ENCODE assay signal across 1 cellular context in the genomic region with DNA sequence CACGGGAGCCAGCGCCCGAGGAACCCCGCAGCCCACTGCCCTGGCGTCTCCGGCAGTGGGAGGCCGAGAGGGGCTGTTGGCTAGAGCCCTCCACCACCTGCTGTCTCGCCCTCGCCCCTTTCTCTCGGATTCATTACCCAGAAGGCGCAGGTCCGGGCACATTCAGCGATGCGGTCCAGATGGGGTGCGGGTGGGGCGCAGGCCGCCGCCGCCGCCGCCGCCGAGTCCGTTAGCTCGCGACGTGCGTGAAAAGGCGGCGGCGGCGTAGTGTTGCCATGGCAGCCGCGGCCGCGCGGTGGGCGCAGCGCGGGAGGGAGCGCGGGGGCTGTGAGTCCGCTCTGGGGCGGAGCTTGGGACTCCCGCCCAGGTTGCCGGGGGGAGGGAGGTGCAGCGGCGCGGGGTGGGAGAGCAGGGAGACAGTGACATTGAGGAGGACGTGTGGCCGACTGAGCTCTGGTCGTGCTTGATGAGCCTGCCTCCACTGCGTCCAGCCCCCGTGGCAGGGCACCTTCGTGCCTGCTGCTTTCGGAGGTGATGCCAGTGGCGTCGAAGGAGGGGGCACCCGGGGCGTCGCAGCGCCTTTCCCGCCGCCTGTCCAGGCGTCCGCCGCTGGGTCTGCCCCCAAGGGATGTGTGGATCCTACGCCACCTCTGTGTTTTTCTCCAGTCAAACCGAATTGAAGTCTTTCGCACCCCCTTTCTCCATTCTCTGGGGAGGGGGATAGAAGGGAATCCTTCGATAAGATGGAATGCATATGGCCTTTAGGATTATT.
TF ChIP-seq lines count a peak whose summit lies in the region.

A gene (minus strand): TSS at position 358 of the 772 bp plus-strand sequence. CDS start 23,774 bp downstream, outside the sequence.

TF ChIP-seq in HEK293, 187 proteins besides CTCF, POLR2A, EP300 and RAD21 (continued from another document and continues in another):
- TF ChIP-seq YY1 (tag by site-specific recombination; IDR thresholded peaks at IDR 0.05) = no peak
- TF ChIP-seq, protein P1, sequence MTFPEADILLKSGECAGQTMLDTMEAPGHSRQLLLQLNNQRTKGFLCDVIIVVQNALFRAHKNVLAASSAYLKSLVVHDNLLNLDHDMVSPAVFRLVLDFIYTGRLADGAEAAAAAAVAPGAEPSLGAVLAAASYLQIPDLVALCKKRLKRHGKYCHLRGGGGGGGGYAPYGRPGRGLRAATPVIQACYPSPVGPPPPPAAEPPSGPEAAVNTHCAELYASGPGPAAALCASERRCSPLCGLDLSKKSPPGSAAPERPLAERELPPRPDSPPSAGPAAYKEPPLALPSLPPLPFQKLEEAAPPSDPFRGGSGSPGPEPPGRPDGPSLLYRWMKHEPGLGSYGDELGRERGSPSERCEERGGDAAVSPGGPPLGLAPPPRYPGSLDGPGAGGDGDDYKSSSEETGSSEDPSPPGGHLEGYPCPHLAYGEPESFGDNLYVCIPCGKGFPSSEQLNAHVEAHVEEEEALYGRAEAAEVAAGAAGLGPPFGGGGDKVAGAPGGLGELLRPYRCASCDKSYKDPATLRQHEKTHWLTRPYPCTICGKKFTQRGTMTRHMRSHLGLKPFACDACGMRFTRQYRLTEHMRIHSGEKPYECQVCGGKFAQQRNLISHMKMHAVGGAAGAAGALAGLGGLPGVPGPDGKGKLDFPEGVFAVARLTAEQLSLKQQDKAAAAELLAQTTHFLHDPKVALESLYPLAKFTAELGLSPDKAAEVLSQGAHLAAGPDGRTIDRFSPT (tag by site-specific recombination; IDR thresholded peaks at IDR 0.05) = peak; percentile 71; the same call in 1 of the 2 replicates
- TF ChIP-seq, protein P2, sequence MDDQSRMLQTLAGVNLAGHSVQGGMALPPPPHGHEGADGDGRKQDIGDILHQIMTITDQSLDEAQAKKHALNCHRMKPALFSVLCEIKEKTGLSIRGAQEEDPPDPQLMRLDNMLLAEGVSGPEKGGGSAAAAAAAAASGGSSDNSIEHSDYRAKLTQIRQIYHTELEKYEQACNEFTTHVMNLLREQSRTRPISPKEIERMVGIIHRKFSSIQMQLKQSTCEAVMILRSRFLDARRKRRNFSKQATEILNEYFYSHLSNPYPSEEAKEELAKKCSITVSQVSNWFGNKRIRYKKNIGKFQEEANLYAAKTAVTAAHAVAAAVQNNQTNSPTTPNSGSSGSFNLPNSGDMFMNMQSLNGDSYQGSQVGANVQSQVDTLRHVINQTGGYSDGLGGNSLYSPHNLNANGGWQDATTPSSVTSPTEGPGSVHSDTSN (CRISPR knock-in tag; IDR thresholded peaks at IDR 0.05) = no peak
- no peak for TF ChIP-seq ZNF521 (tag by site-specific recombination; IDR thresholded peaks at IDR 0.05)
- 0 out of 2 replicates have a peak, but pooled peaks have one; percentile 35 for TF ChIP-seq ZNF777 (tag by site-specific recombination; IDR thresholded peaks at IDR 0.05; ENCODE audit: borderline replicate concordance)
- TF ChIP-seq, protein P3, sequence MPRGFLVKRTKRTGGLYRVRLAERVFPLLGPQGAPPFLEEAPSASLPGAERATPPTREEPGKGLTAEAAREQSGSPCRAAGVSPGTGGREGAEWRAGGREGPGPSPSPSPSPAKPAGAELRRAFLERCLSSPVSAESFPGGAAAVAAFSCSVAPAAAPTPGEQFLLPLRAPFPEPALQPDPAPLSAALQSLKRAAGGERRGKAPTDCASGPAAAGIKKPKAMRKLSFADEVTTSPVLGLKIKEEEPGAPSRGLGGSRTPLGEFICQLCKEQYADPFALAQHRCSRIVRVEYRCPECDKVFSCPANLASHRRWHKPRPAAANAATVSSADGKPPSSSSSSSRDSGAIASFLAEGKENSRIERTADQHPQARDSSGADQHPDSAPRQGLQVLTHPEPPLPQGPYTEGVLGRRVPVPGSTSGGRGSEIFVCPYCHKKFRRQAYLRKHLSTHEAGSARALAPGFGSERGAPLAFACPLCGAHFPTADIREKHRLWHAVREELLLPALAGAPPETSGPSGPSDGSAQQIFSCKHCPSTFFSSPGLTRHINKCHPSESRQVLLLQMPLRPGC (tag by site-specific recombination; IDR thresholded peaks at IDR 0.05) = no peak
- TF ChIP-seq ZNF169 (tag by site-specific recombination; IDR thresholded peaks at IDR 0.05) = no peak
- TF ChIP-seq, protein P4, sequence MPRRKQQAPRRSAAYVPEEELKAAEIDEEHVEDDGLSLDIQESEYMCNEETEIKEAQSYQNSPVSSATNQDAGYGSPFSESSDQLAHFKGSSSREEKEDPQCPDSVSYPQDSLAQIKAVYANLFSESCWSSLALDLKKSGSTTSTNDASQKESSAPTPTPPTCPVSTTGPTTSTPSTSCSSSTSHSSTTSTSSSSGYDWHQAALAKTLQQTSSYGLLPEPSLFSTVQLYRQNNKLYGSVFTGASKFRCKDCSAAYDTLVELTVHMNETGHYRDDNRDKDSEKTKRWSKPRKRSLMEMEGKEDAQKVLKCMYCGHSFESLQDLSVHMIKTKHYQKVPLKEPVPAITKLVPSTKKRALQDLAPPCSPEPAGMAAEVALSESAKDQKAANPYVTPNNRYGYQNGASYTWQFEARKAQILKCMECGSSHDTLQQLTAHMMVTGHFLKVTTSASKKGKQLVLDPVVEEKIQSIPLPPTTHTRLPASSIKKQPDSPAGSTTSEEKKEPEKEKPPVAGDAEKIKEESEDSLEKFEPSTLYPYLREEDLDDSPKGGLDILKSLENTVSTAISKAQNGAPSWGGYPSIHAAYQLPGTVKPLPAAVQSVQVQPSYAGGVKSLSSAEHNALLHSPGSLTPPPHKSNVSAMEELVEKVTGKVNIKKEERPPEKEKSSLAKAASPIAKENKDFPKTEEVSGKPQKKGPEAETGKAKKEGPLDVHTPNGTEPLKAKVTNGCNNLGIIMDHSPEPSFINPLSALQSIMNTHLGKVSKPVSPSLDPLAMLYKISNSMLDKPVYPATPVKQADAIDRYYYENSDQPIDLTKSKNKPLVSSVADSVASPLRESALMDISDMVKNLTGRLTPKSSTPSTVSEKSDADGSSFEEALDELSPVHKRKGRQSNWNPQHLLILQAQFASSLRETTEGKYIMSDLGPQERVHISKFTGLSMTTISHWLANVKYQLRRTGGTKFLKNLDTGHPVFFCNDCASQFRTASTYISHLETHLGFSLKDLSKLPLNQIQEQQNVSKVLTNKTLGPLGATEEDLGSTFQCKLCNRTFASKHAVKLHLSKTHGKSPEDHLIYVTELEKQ (tag by site-specific recombination; IDR thresholded peaks at IDR 0.05; ENCODE audit: borderline replicate concordance) = no peak
- no peak for TF ChIP-seq ZFP69B (tag by site-specific recombination; IDR thresholded peaks at IDR 0.05)
- TF ChIP-seq, protein P5, sequence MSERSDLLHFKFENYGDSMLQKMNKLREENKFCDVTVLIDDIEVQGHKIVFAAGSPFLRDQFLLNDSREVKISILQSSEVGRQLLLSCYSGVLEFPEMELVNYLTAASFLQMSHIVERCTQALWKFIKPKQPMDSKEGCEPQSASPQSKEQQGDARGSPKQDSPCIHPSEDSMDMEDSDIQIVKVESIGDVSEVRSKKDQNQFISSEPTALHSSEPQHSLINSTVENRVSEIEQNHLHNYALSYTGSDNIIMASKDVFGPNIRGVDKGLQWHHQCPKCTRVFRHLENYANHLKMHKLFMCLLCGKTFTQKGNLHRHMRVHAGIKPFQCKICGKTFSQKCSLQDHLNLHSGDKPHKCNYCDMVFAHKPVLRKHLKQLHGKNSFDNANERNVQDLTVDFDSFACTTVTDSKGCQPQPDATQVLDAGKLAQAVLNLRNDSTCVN (tag by site-specific recombination; optimal IDR thresholded peaks at IDR 0.05) = peak; percentile 96
- TF ChIP-seq BCL11A (tag by site-specific recombination; IDR thresholded peaks at IDR 0.05; ENCODE audit: low read depth) = no peak
- TF ChIP-seq ZNF629 (tag by site-specific recombination; IDR thresholded peaks at IDR 0.05) = peak; percentile 8; the same call in 1 of the 2 replicates
- TF ChIP-seq ZNF544 (tag by site-specific recombination; IDR thresholded peaks at IDR 0.05) = no peak
- peak; percentile 85 for TF ChIP-seq GLIS1 (tag by site-specific recombination; IDR thresholded peaks at IDR 0.05)
- TF ChIP-seq ZSCAN30 (tag by site-specific recombination; IDR thresholded peaks at IDR 0.05) = 0 out of 2 replicates have a peak, but pooled peaks have one; percentile 9
- peak; percentile 79 for TF ChIP-seq SP2 (tag by site-specific recombination; IDR thresholded peaks at IDR 0.05)
- TF ChIP-seq, protein P6, sequence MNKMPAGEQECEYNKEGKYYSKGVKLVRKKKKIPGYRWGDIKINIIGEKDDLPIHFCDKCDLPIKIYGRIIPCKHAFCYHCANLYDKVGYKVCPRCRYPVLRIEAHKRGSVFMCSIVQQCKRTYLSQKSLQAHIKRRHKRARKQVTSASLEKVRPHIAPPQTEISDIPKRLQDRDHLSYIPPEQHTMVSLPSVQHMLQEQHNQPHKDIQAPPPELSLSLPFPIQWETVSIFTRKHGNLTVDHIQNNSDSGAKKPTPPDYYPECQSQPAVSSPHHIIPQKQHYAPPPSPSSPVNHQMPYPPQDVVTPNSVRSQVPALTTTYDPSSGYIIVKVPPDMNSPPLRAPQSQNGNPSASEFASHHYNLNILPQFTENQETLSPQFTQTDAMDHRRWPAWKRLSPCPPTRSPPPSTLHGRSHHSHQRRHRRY (tag by site-specific recombination; IDR thresholded peaks at IDR 0.05) = no peak
- no peak for TF ChIP-seq ZNF555 (tag by site-specific recombination; conservative IDR thresholded peaks at IDR 0.05)
- TF ChIP-seq ZNF335 (tag by site-specific recombination; conservative IDR thresholded peaks at IDR 0.05) = peak; percentile 91
- peak; percentile 85 for TF ChIP-seq ZFHX2 (tag by site-specific recombination; conservative IDR thresholded peaks at IDR 0.05)
- peak; percentile 97 for TF ChIP-seq ZBTB8A (tag by site-specific recombination; IDR thresholded peaks at IDR 0.05)
- TF ChIP-seq ZNF548 (tag by site-specific recombination; IDR thresholded peaks at IDR 0.05) = no peak
- no peak for TF ChIP-seq ZNF529 (tag by site-specific recombination; IDR thresholded peaks at IDR 0.05; ENCODE audit: insufficient replicate concordance)
- TF ChIP-seq, protein P7, sequence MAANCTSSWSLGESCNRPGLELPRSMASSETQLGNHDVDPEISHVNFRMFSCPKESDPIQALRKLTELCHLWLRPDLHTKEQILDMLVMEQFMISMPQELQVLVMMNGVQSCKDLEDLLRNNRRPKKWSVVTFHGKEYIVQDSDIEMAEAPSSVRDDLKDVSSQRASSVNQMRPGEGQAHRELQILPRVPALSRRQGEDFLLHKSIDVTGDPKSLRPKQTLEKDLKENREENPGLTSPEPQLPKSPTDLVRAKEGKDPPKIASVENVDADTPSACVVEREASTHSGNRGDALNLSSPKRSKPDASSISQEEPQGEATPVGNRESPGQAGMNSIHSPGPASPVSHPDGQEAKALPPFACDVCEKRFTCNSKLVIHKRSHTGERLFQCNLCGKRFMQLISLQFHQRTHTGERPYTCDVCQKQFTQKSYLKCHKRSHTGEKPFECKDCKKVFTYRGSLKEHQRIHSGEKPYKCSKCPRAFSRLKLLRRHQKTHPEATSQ (tag by site-specific recombination; IDR thresholded peaks at IDR 0.05) = no peak
- TF ChIP-seq YY2 (tag by site-specific recombination; IDR thresholded peaks at IDR 0.05) = no peak
- 0 out of 2 replicates have a peak, but pooled peaks have one; percentile 41 for TF ChIP-seq OVOL3 (tag by site-specific recombination; IDR thresholded peaks at IDR 0.05)
- peak; percentile 70 for TF ChIP-seq ZNF600 (tag by site-specific recombination; IDR thresholded peaks at IDR 0.05)
- TF ChIP-seq, protein P8, sequence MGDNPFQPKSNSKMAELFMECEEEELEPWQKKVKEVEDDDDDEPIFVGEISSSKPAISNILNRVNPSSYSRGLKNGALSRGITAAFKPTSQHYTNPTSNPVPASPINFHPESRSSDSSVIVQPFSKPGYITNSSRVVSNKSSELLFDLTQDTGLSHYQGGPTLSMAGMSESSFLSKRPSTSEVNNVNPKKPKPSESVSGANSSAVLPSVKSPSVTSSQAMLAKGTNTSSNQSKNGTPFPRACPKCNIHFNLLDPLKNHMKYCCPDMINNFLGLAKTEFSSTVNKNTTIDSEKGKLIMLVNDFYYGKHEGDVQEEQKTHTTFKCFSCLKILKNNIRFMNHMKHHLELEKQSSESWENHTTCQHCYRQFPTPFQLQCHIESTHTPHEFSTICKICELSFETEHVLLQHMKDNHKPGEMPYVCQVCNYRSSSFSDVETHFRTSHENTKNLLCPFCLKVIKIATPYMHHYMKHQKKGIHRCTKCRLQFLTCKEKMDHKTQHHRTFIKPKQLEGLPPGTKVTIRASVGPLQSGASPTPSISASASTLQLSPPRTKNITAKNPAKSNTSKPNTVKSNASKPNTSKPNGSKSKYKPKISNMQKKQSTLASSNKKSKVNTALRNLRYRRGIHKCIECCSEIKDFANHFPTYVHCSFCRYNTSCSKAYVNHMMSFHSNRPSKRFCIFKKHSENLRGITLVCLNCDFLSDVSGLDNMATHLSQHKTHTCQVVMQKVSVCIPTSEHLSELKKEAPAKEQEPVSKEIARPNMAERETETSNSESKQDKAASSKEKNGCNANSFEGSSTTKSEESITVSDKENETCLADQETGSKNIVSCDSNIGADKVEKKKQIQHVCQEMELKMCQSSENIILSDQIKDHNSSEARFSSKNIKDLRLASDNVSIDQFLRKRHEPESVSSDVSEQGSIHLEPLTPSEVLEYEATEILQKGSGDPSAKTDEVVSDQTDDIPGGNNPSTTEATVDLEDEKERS (tag by site-specific recombination; IDR thresholded peaks at IDR 0.05) = no peak
- TF ChIP-seq GLI4 (tag by site-specific recombination; IDR thresholded peaks at IDR 0.05) = no peak
- TF ChIP-seq ZNF560 (tag by site-specific recombination; IDR thresholded peaks at IDR 0.05; ENCODE audit: borderline replicate concordance) = no peak
- peak; percentile 47; the same call in 1 of the 2 replicates for TF ChIP-seq ZNF76 (tag by site-specific recombination; IDR thresholded peaks at IDR 0.05; ENCODE audit: borderline replicate concordance, low read depth)
- TF ChIP-seq, protein P9, sequence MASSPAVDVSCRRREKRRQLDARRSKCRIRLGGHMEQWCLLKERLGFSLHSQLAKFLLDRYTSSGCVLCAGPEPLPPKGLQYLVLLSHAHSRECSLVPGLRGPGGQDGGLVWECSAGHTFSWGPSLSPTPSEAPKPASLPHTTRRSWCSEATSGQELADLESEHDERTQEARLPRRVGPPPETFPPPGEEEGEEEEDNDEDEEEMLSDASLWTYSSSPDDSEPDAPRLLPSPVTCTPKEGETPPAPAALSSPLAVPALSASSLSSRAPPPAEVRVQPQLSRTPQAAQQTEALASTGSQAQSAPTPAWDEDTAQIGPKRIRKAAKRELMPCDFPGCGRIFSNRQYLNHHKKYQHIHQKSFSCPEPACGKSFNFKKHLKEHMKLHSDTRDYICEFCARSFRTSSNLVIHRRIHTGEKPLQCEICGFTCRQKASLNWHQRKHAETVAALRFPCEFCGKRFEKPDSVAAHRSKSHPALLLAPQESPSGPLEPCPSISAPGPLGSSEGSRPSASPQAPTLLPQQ (tag by site-specific recombination; IDR thresholded peaks at IDR 0.05) = peak; percentile 20; the same call in 1 of the 2 replicates
- TF ChIP-seq BCL11B (tag by site-specific recombination; IDR thresholded peaks at IDR 0.05; ENCODE audit: low read depth) = no peak
- TF ChIP-seq EGR2 (tag by site-specific recombination; IDR thresholded peaks at IDR 0.05; ENCODE audit: low read depth) = peak; percentile 47
- peak; percentile 54; the same call in 1 of the 2 replicates for TF ChIP-seq SP7 (tag by site-specific recombination; IDR thresholded peaks at IDR 0.05)
- TF ChIP-seq, protein P10, sequence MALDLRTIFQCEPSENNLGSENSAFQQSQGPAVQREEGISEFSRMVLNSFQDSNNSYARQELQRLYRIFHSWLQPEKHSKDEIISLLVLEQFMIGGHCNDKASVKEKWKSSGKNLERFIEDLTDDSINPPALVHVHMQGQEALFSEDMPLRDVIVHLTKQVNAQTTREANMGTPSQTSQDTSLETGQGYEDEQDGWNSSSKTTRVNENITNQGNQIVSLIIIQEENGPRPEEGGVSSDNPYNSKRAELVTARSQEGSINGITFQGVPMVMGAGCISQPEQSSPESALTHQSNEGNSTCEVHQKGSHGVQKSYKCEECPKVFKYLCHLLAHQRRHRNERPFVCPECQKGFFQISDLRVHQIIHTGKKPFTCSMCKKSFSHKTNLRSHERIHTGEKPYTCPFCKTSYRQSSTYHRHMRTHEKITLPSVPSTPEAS (tag by site-specific recombination; IDR thresholded peaks at IDR 0.05) = no peak
- peak; percentile 38; the same call in 1 of the 2 replicates for TF ChIP-seq ZNF266 (tag by site-specific recombination; IDR thresholded peaks at IDR 0.05; ENCODE audit: low read depth)
